ENCODE assay signal across 11 cellular contexts in genomic region chr4:90099795-90100194, GRCh38. TPM values are rescaled to one million over a fixed set of nuclear protein-coding genes. Genes with fewer than 3 reads are reported as not detected.
DNase-seq lines count a peak whose midpoint lies in the region; ATAC-seq, FAIRE-seq and TF ChIP-seq lines count a peak whose summit lies in the region.
"Had no signal": no experiment of that assay in that cellular context is flagged by ENCODE, and none has a peak within 500 bp of the region (broad histone marks: within the 10 kb centered on the region; RNA-seq: fewer than 3 reads in every experiment).

No MANE protein-coding gene starts in this region.

- H3K27me3 Mint-ChIP-seq in WTC11 (ENCODE audit: low read depth), result no peaks in the 10 kb centered on the region

- H3K4me3 Mint-ChIP-seq in WTC11, result no peak overlapping the region

- H3K36me3 Mint-ChIP-seq in WTC11, result no peaks in the 10 kb centered on the region

- H3K9me3 ChIP-seq in keratinocyte (ENCODE audit: control insufficient read depth, low read depth, low read length), result no peaks in the 10 kb centered on the region

- peak overlapping the region; percentile 71 for H2AFZ ChIP-seq in keratinocyte (ENCODE audit: control insufficient read depth, low read length)
- H2AFZ ChIP-seq: parathyroid adenoma had no signal

- H3K36me3 ChIP-seq in keratinocyte (ENCODE audit: control insufficient read depth in 2 of 2, extremely low read depth in 1 of 2, insufficient read depth in 2 of 2, low read length in 2 of 2), result no peaks in the 10 kb centered on the region

- ATAC-seq in GM18868 (IDR thresholded peaks at IDR 0.05; ENCODE audit: unreplicated experiment) (peak; percentile 93), HG02798 (IDR thresholded peaks at IDR 0.05; ENCODE audit: poor library complexity, unreplicated experiment) (peak; percentile 42), HG02852 (IDR thresholded peaks at IDR 0.05; ENCODE audit: unreplicated experiment) (no peak), WTC11 (no peak)
- ATAC-seq: Panc1 had no signal

- no peaks in the 10 kb centered on the region for H3K9me1 ChIP-seq in keratinocyte (ENCODE audit: control insufficient read depth, extremely low read depth, insufficient read depth, low read length)

- dilution Hi-C loops in keratinocyte (cut with MboI; ENCODE audit: extremely low pct_ligation_motif_present, low sequenced_read_pairs), result no loop called here

- no peaks in the 10 kb centered on the region for H3K4me1 Mint-ChIP-seq in WTC11

- no peak overlapping the region for H3K4me3 ChIP-seq in keratinocyte (ENCODE audit: control insufficient read depth in 2 of 3, extremely low read depth in 1 of 3, insufficient read depth in 2 of 3, low read depth in 1 of 3, low read length in 3 of 3)

- H3K9me3 Mint-ChIP-seq in WTC11, result peaks cover 9% of the 10 kb centered on the region; the same call in 1 of the 2 replicates

- no peak overlapping the region for H3K9ac ChIP-seq in keratinocyte (ENCODE audit: control insufficient read depth, extremely low read depth, insufficient read depth, low read length)
- H3K9ac ChIP-seq: KMS-11, parathyroid adenoma had no signal

- TF ChIP-seq CTCF in keratinocyte (optimal IDR thresholded peaks at IDR 0.05 in 1 of 3, IDR thresholded peaks at IDR 0.05 in 1 of 3, conservative IDR thresholded peaks at IDR 0.05 in 1 of 3; ENCODE audit: extremely low read depth in 1 of 3, insufficient read depth in 2 of 3, low read length in 3 of 3) (no peak), WTC11 (IDR thresholded peaks at IDR 0.05) (no peak)

- CTCF ChIA-PET in WTC11 (lab: Charles Lee), result interaction anchor here (1.1 kb wide), 1 partner anchor 69 kb away, joined by 3 read pairs; no protein-coding TSS in a partner anchor

- H3K27me3 ChIP-seq in keratinocyte (ENCODE audit: control insufficient read depth, extremely low read depth, insufficient read depth, low read length), result no peaks in the 10 kb centered on the region

- H3K79me2 ChIP-seq in keratinocyte (ENCODE audit: control insufficient read depth, insufficient read depth, low read length), result no peaks in the 10 kb centered on the region
- H3K79me2 ChIP-seq: parathyroid adenoma had no signal

- DNase-seq in NOMO-1 treated with dmso at 0.1 percent for 144 hours (lab: John Stamatoyannopoulos, UW; ENCODE audit: unreplicated experiment), result peak; percentile 21
- peak; percentile 19 for DNase-seq in keratinocyte (ENCODE audit: low read depth, low spot score)
- no peak for DNase-seq in WTC11 (ENCODE audit: low spot score)
- no peak for DNase-seq in stimulated activated CD8-positive, alpha-beta memory T cell treated with anti-CD3 and anti-CD28 coated beads, Interleukin-4, amount 100 ng/mL, for 48 hours
- DNase-seq in NCI-H526 treated with DMSO at 0.1 percent for 48 hours (lab: John Stamatoyannopoulos, UW), result no peak

- no peak overlapping the region for H3K27ac Mint-ChIP-seq in WTC11

- H3K4me2 ChIP-seq in keratinocyte (ENCODE audit: control insufficient read depth, extremely low read depth, insufficient read depth, low read depth, low read length), result no peak overlapping the region
- H3K4me2 ChIP-seq: KMS-11 had no signal

- POLR2A ChIA-PET in WTC11 (lab: Charles Lee), result no interaction called here

- no peaks in the 10 kb centered on the region for H4K20me1 ChIP-seq in keratinocyte (ENCODE audit: control insufficient read depth, extremely low read depth, insufficient read depth, low read length)

- FAIRE-seq in keratinocyte (lab: Jason Lieb, UNC), result peak; percentile 81

- peaks cover 6% of the 10 kb centered on the region for H3K4me1 ChIP-seq in keratinocyte (ENCODE audit: control insufficient read depth, extremely low read depth, insufficient read depth, low read length)
- H3K4me1 ChIP-seq: parathyroid adenoma had no signal

- H3K27ac ChIP-seq in keratinocyte (ENCODE audit: control insufficient read depth, insufficient read depth, low read length), result peak overlapping the region; percentile 3
- H3K27ac ChIP-seq: KMS-11, parathyroid adenoma had no signal

TF ChIP-seq in WTC11, 78 proteins besides CTCF, POLR2A, EP300 and RAD21:
- no peak for TF ChIP-seq PREB (CRISPR knock-in tag; IDR thresholded peaks at IDR 0.05; ENCODE audit: borderline replicate concordance)
- TF ChIP-seq CBFB (CRISPR knock-in tag; IDR thresholded peaks at IDR 0.05; ENCODE audit: low read depth), result no peak
- TF ChIP-seq TEAD1 (CRISPR knock-in tag; IDR thresholded peaks at IDR 0.05), result no peak
- no peak for TF ChIP-seq SMAD4 (CRISPR knock-in tag; IDR thresholded peaks at IDR 0.05)
- TF ChIP-seq NFATC4 (CRISPR knock-in tag; IDR thresholded peaks at IDR 0.05), result no peak
- no peak for TF ChIP-seq SMAD3 (CRISPR knock-in tag; IDR thresholded peaks at IDR 0.05; ENCODE audit: borderline replicate concordance)
- no peak for TF ChIP-seq NR2C2 (CRISPR knock-in tag; IDR thresholded peaks at IDR 0.05)

RNA-seq across cellular contexts. Expression of gene CCSER1, which starts 27.4 kb away (rescaled TPM):
- polyA plus RNA-seq in keratinocyte, result 1.2 to 1.4 TPM (median 1.2 TPM) in 3 replicates
- 1.6 TPM for polyA plus RNA-seq in keratinocyte (2011; ENCODE audit: low read depth)
- 0.70 and 0.84 TPM in 2 replicates for polyA plus RNA-seq in keratinocyte (2011; cell fraction: cytosol; rRNA removed)
- 2.0 and 2.9 TPM in 2 replicates for polyA plus RNA-seq in keratinocyte (2011; cell fraction: nucleus; rRNA removed)
- 0.74 and 1.1 TPM in 2 replicates for polyA plus RNA-seq in keratinocyte (2012; ENCODE audit: low replicate concordance)
- 0.33 to 5.1 TPM (median 3.5 TPM) in 3 replicates for polyA minus RNA-seq in keratinocyte
- polyA minus RNA-seq in keratinocyte (2011; cell fraction: cytosol; rRNA and poly(A)+ RNA removed), result 3.1 TPM
- polyA minus RNA-seq in keratinocyte (2011; cell fraction: nucleus; rRNA and poly(A)+ RNA removed), result 6.2 and 10.9 TPM in 2 replicates
- 0.71 to 1.1 TPM (median 0.87 TPM) in 3 replicates for total RNA-seq in WTC11 (2021)

Comparison
In these comparisons a context has a peak if more than half of its experiments do, and no peak if none do; other contexts are left out.
1. ATAC-seq: peak in GM18868 (single experiment) and HG02798 (single experiment); none in HG02852 (single experiment) and WTC11 (single experiment).
2. DNase-seq: peak in NOMO-1 treated with dmso at 0.1 percent for 144 hours (single experiment) and keratinocyte (single experiment); none in WTC11 (single experiment), stimulated activated CD8-positive, alpha-beta memory T cell treated with anti-CD3 and anti-CD28 coated beads, Interleukin-4, amount 100 ng/mL, for 48 hours (single experiment) and NCI-H526 treated with DMSO at 0.1 percent for 48 hours (single experiment).